ENCODE assay signal across 18 cellular contexts in the genomic region with DNA sequence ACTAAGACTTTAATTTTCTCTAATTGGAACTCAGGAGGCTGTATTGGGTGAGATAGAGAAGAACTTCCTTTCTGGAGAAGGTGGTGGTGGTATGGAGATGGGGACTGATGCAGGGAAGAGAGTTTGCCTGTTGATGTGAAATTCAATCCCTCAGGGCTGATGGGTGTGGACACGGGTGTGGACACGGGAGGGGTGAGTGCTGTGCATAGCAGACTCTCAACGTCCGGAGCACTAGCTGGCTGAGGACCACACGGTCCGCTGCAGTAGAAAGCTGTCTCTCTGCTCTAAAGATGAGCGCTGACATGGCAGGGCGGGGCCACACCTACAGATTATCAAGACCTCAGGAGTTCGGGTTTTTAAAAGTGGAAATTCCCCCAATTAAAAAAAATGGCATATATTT.
A peak's percentile ranks its signal among the peaks of the same experiment; 100 is the strongest.
DNase-seq lines count a peak whose midpoint lies in the region; ATAC-seq and TF ChIP-seq lines count a peak whose summit lies in the region.
"Had no signal": no experiment of that assay in that cellular context is flagged by ENCODE, and none has a peak within 500 bp of the region (broad histone marks: within the 10 kb centered on the region; RNA-seq: fewer than 3 reads in every experiment).

No MANE protein-coding gene starts in this region.

- H3K14ac ChIP-seq in neuronal stem cell (ENCODE audit: low read length), result peak overlapping the region; percentile 90

- H2AFZ ChIP-seq in neuronal stem cell (ENCODE audit: low read length), result no peak overlapping the region

- no peak overlapping the region for H4K91ac ChIP-seq in neuronal stem cell (ENCODE audit: low read depth, low read length, poor library complexity)

- no peaks in the 10 kb centered on the region for H3K4me1 ChIP-seq in neuronal stem cell (ENCODE audit: control insufficient read depth in 2 of 2, insufficient read depth in 1 of 2, low read depth in 1 of 2, low read length in 2 of 2)
- H3K4me1 ChIP-seq: A549, Caco-2 had no signal

- no peak overlapping the region for H3K4ac ChIP-seq in neuronal stem cell (ENCODE audit: low read length)

- no peak overlapping the region for H2BK12ac ChIP-seq in neuronal stem cell (ENCODE audit: low read length)

- no peak overlapping the region for H4K8ac ChIP-seq in neuronal stem cell (ENCODE audit: low read depth, low read length)

- peaks cover 12% of the 10 kb centered on the region for H3K27me3 Mint-ChIP-seq in endothelial cell (ENCODE audit: unreplicated experiment)
- H3K27me3 Mint-ChIP-seq: B cell had no signal

- TF ChIP-seq CTCF in endothelial cell (IDR thresholded peaks at IDR 0.05; ENCODE audit: unreplicated experiment), result no peak

- DNase-seq in NCI-H748 (lab: John Stamatoyannopoulos, UW; ENCODE audit: unreplicated experiment) (peak; percentile 22), NCI-H748 treated with DMSO at 0.1 percent for 48 hours (lab: John Stamatoyannopoulos, UW) (no peak), endothelial cell (ENCODE audit: low spot score) (no peak), neuronal stem cell (ENCODE audit: low spot score) (no peak), amniotic stem cell (lab: John Stamatoyannopoulos, UW) (no peak)
- DNase-seq: AML-193; Caco-2; Calu3; CD4-positive, alpha-beta T cell; CD8-positive, alpha-beta T cell; DMS79 treated with DMSO at 0.1 percent for 48 hours; GF-D8 had no signal

- H3K27me3 ChIP-seq in neuronal stem cell (ENCODE audit: control insufficient read depth in 3 of 3, insufficient read depth in 3 of 3, low read depth in 1 of 3, low read length in 3 of 3), result no peaks in the 10 kb centered on the region
- H3K27me3 ChIP-seq: BLaER1 treated with 17β-estradiol and CSF1 and Interleukin-3, amounts not matched to agents 10 nM and 100 nM had no signal

- no peaks in the 10 kb centered on the region for H3K4me1 Mint-ChIP-seq in endothelial cell (ENCODE audit: unreplicated experiment)
- H3K4me1 Mint-ChIP-seq: B cell had no signal

- no peak for ATAC-seq in GM21528 (IDR thresholded peaks at IDR 0.05; ENCODE audit: low FRiP score, unreplicated experiment)
- ATAC-seq: A549; CD8-positive, alpha-beta T cell had no signal

- peak overlapping the region; percentile 50 for H3K9ac ChIP-seq in neuronal stem cell (ENCODE audit: low read depth, low read length, poor library complexity)
- H3K9ac ChIP-seq: BLaER1 treated with 17β-estradiol and CSF1 and Interleukin-3, amounts not matched to agents 10 nM and 100 nM had no signal

- no peak overlapping the region for H3K27ac Mint-ChIP-seq in endothelial cell (ENCODE audit: unreplicated experiment)
- H3K27ac Mint-ChIP-seq: B cell; CD4-positive, alpha-beta T cell; CD8-positive, alpha-beta T cell had no signal

- no peak overlapping the region for H2BK15ac ChIP-seq in neuronal stem cell (ENCODE audit: low read length)

- H3K4me3 Mint-ChIP-seq in endothelial cell (ENCODE audit: unreplicated experiment), result peak overlapping the region; percentile 47
- H3K4me3 Mint-ChIP-seq: B cell; CD4-positive, alpha-beta T cell; CD8-positive, alpha-beta T cell had no signal

- H3K36me3 Mint-ChIP-seq in endothelial cell (ENCODE audit: low read depth, unreplicated experiment), result peaks cover 21% of the 10 kb centered on the region
- H3K36me3 Mint-ChIP-seq: CD8-positive, alpha-beta T cell had no signal

- no peak overlapping the region for H3K4me2 ChIP-seq in neuronal stem cell (ENCODE audit: insufficient read depth, low read length, poor library complexity, severe bottlenecking)
- H3K4me2 ChIP-seq: A549; BLaER1 treated with 17β-estradiol and CSF1 and Interleukin-3, amounts not matched to agents 10 nM and 100 nM had no signal

- H3K79me1 ChIP-seq in neuronal stem cell (ENCODE audit: low read depth, low read length), result no peaks in the 10 kb centered on the region

- no CpG with 5 or more reads among the region's 9 CpGs for WGBS in neuronal stem cell (ENCODE audit: extremely low coverage in 2 of 2, insufficient read length in 2 of 2, insufficient replicate concordance in 1 of 2), 2 donors

- H3K9me3 ChIP-seq in neuronal stem cell (replicated peaks in 1 of 2; ENCODE audit: control insufficient read depth in 2 of 2, insufficient read depth in 1 of 2, low read depth in 1 of 2, low read length in 2 of 2), result peaks cover 0 to 2% of the 10 kb centered on the region in 2 donors
- H3K9me3 ChIP-seq: A549, Caco-2 had no signal

- no peak overlapping the region for H2BK5ac ChIP-seq in neuronal stem cell (ENCODE audit: low read length)

- no peak overlapping the region for H3K4me3 ChIP-seq in neuronal stem cell (ENCODE audit: low read length in 2 of 2)
- H3K4me3 ChIP-seq: A549; BLaER1 treated with 17β-estradiol and CSF1 and Interleukin-3, amounts not matched to agents 10 nM and 100 nM had no signal

- no peak overlapping the region for H3K27ac ChIP-seq in neuronal stem cell (replicated peaks; ENCODE audit: low read length)
- H3K27ac ChIP-seq: 22Rv1; A549; BLaER1 treated with 17β-estradiol and CSF1 and Interleukin-3, amounts not matched to agents 10 nM and 100 nM; C4-2B had no signal

- peaks cover 8% of the 10 kb centered on the region for H3K9me3 Mint-ChIP-seq in endothelial cell (ENCODE audit: unreplicated experiment)
- H3K9me3 Mint-ChIP-seq: CD4-positive, alpha-beta T cell; CD8-positive, alpha-beta T cell had no signal

- H3K36me3 ChIP-seq in neuronal stem cell (replicated peaks in 1 of 2; ENCODE audit: control insufficient read depth in 2 of 2, insufficient read depth in 2 of 2, low read length in 2 of 2), result no peaks in the 10 kb centered on the region
- H3K36me3 ChIP-seq: BLaER1 treated with 17β-estradiol and CSF1 and Interleukin-3, amounts not matched to agents 10 nM and 100 nM had no signal

- no peak overlapping the region for H3K23ac ChIP-seq in neuronal stem cell (ENCODE audit: low read depth, low read length, poor library complexity)

- no peak overlapping the region for H3K18ac ChIP-seq in neuronal stem cell (ENCODE audit: low read length)

- H2BK120ac ChIP-seq in neuronal stem cell (ENCODE audit: low read depth, low read length), result no peak overlapping the region

- H2AK5ac ChIP-seq in neuronal stem cell (ENCODE audit: low read depth, low read length), result peak overlapping the region; percentile 46
